ENCODE assay signal across 1 cellular context in genomic region chr22:24421428-24421931, GRCh38.
TF ChIP-seq lines count a peak whose summit lies in the region.

No MANE protein-coding gene starts in this region.

TF ChIP-seq in GM12878, 131 proteins besides CTCF, POLR2A, EP300 and RAD21 (continued from another document):
- TF ChIP-seq RCOR1 (conservative IDR thresholded peaks at IDR 0.05; ENCODE audit: low read depth, low read length) = no peak
- TF ChIP-seq KDM1A (IDR thresholded peaks at IDR 0.05; ENCODE audit: borderline replicate concordance) = no peak
- 0 out of 2 replicates have a peak, but pooled peaks have one; percentile 38 for TF ChIP-seq CBFB (IDR thresholded peaks at IDR 0.05; ENCODE audit: low read depth)
TF ChIP-seq in GM12878: peak in this region for 4.
